In genomic region chr9:6686396-6686795, GRCh38 we compare ENCODE assay signal across 9 cellular contexts. TPM values are rescaled to one million over a fixed set of nuclear protein-coding genes. Genes with fewer than 3 reads are reported as not detected.
A peak's percentile ranks its signal among the peaks of the same experiment; 100 is the strongest.
DNase-seq lines count a peak whose midpoint lies in the region; ATAC-seq and TF ChIP-seq lines count a peak whose summit lies in the region.
"Had no signal": no experiment of that assay in that cellular context is flagged by ENCODE, and none has a peak within 500 bp of the region (broad histone marks: within the 10 kb centered on the region; RNA-seq: fewer than 3 reads in every experiment).

No MANE protein-coding gene starts in this region.

- H3K4me1 ChIP-seq in BE2C: no peaks in the 10 kb centered on the region
- H3K4me1 ChIP-seq in ascending aorta: peaks cover 0 to 10% of the 10 kb centered on the region in 2 donors
- H3K4me1 ChIP-seq: parathyroid adenoma had no signal

- no peaks in the 10 kb centered on the region for H3K27me3 Mint-ChIP-seq in activated CD4-positive, alpha-beta T cell treated with anti-CD3 and anti-CD28 coated beads, Interleukin-2, amount 10 ng/mL, durations not matched to agents 7 days and 5 days

- CTCF ChIA-PET in activated CD4-positive, alpha-beta T cell treated with anti-CD3 and anti-CD28 coated beads, Interleukin-2, amount 10 ng/mL, durations not matched to agents 7 days and 5 days (lab: Charles Lee): interaction anchor here (1.2 to 1.4 kb wide), 2 partner anchors 10 to 27 kb away, joined by 3 to 7 read pairs; no protein-coding TSS in a partner anchor

- H3K27ac Mint-ChIP-seq in activated CD4-positive, alpha-beta T cell treated with anti-CD3 and anti-CD28 coated beads, Interleukin-2, amount 10 ng/mL, durations not matched to agents 7 days and 5 days: no peak overlapping the region

- no peak overlapping the region for H3K4me3 Mint-ChIP-seq in activated CD4-positive, alpha-beta T cell treated with anti-CD3 and anti-CD28 coated beads, Interleukin-2, amount 10 ng/mL, durations not matched to agents 7 days and 5 days

- H3K9me3 ChIP-seq in BE2C: no peaks in the 10 kb centered on the region
- H3K9me3 ChIP-seq in ascending aorta: no peaks in the 10 kb centered on the region

- ATAC-seq in HG02884 (IDR thresholded peaks at IDR 0.05; ENCODE audit: unreplicated experiment): no peak

- TF ChIP-seq CTCF in BE2C (IDR thresholded peaks at IDR 0.05; ENCODE audit: low read depth, low read length) (peak; percentile 31), ascending aorta (IDR thresholded peaks at IDR 0.05) (peak in 2 of 3 experiments; percentile 24 to 43)

- peaks cover 22% of the 10 kb centered on the region for H3K4me1 Mint-ChIP-seq in activated CD4-positive, alpha-beta T cell treated with anti-CD3 and anti-CD28 coated beads, Interleukin-2, amount 10 ng/mL, durations not matched to agents 7 days and 5 days

- H3K27ac ChIP-seq in ascending aorta: peak overlapping the region; percentile 4 to 62
- H3K27ac ChIP-seq: parathyroid adenoma had no signal

- H3K36me3 Mint-ChIP-seq in activated CD4-positive, alpha-beta T cell treated with anti-CD3 and anti-CD28 coated beads, Interleukin-2, amount 10 ng/mL, durations not matched to agents 7 days and 5 days (ENCODE audit: low read depth): peaks cover 8% of the 10 kb centered on the region

- no peaks in the 10 kb centered on the region for H3K27me3 ChIP-seq in BE2C
- no peaks in the 10 kb centered on the region for H3K27me3 ChIP-seq in ascending aorta

- POLR2A ChIA-PET in activated CD4-positive, alpha-beta T cell treated with anti-CD3 and anti-CD28 coated beads, Interleukin-2, amount 10 ng/mL, durations not matched to agents 7 days and 5 days (lab: Charles Lee): no interaction called here

- H3K4me3 ChIP-seq in BE2C (ENCODE audit: low read depth, low read length) (no peak overlapping the region), ascending aorta (no peak overlapping the region)

- intact Hi-C loops in ascending aorta (cut with DNase I): loop anchor here (5.0 to 10.0 kb wide), 2 partner anchors 99 to 462 kb away; no protein-coding TSS in a partner anchor

- H3K36me3 ChIP-seq in BE2C (no peaks in the 10 kb centered on the region), ascending aorta (no peaks in the 10 kb centered on the region)

- no peaks in the 10 kb centered on the region for H3K9me3 Mint-ChIP-seq in activated CD4-positive, alpha-beta T cell treated with anti-CD3 and anti-CD28 coated beads, Interleukin-2, amount 10 ng/mL, durations not matched to agents 7 days and 5 days

- DNase-seq in BE2C: no peak
- peak; percentile 26 for DNase-seq in HT-29 (ENCODE audit: low spot score)
- no peak for DNase-seq in ascending aorta (ENCODE audit: low spot score in 2 of 2)
- DNase-seq in lung microvascular endothelial cell (ENCODE audit: low read depth in 2 of 2): peak; percentile 20 to 38
- DNase-seq in HPDE6-E6E7 (ENCODE audit: extremely low spot score): no peak
- DNase-seq in NCI-H2227 (lab: John Stamatoyannopoulos, UW; ENCODE audit: unreplicated experiment): no peak
- DNase-seq in activated CD4-positive, alpha-beta T cell treated with anti-CD3 and anti-CD28 coated beads, Interleukin-2, amount 10 ng/mL, durations not matched to agents 7 days and 5 days: no peak

RNA-seq across cellular contexts. Expression of gene GLDC, which starts 40.9 kb away (rescaled TPM):
- polyA plus RNA-seq in BE2C (2012; ENCODE audit: insufficient read depth, insufficient read length, low read depth): 3.8 TPM
- not detected in 2 replicates for total RNA-seq in HT-29 (2014; rRNA removed; shearing (Covaris generic))
- total RNA-seq in ascending aorta (0.64 TPM), lung microvascular endothelial cell (1.8 and 3.5 TPM in 2 replicates)
- total RNA-seq in activated CD4-positive, alpha-beta T cell treated with anti-CD3 and anti-CD28 coated beads, Interleukin-2, amount 10 ng/mL, durations not matched to agents 7 days and 5 days: under 1 TPM; 0.50 to 0.69 TPM

Comparison
In these comparisons a context has a peak if more than half of its experiments do, and no peak if none do; other contexts are left out.
1. DNase-seq: peak in HT-29 (single experiment) and lung microvascular endothelial cell (2 of 2); none in BE2C (single experiment), ascending aorta (0 of 2), HPDE6-E6E7 (single experiment), NCI-H2227 (single experiment) and activated CD4-positive, alpha-beta T cell treated with anti-CD3 and anti-CD28 coated beads, Interleukin-2, amount 10 ng/mL, durations not matched to agents 7 days and 5 days (single experiment).